18 cellular contexts compared by ENCODE assay signal in genomic region chr6:32371204-32371603, GRCh38. TPM values are rescaled to one million over a fixed set of nuclear protein-coding genes. Genes with fewer than 3 reads are reported as not detected.
"Had no signal": no experiment of that assay in that cellular context is flagged by ENCODE, and none has a peak within 500 bp of the region (broad histone marks: within the 10 kb centered on the region; RNA-seq: fewer than 3 reads in every experiment).

No MANE protein-coding gene starts in this region.

- DNase-seq: activated gamma-delta T cell; activated naive CD8-positive, alpha-beta T cell treated with anti-CD3 and anti-CD28 coated beads for 36 hours; activated T-cell treated with anti-CD3 and anti-CD28 coated beads, Interleukin-2, amount 50 U/mL, for 24 hours; caudate nucleus; cortex of kidney; effector memory CD8-positive, alpha-beta T cell; hypothalamus; left cardiac atrium; mucosa of descending colon; naive thymus-derived CD8-positive, alpha-beta T cell; posterior cingulate gyrus; right cardiac atrium; small intestine; T-helper 2 cell; tibial artery had no signal

- H3K4me3 Mint-ChIP-seq: activated naive CD8-positive, alpha-beta T cell treated with anti-CD3 and anti-CD28 coated beads for 36 hours; activated T-cell treated with anti-CD3 and anti-CD28 coated beads, Interleukin-2, amount 50 U/mL, for 24 hours; effector memory CD8-positive, alpha-beta T cell; naive thymus-derived CD8-positive, alpha-beta T cell had no signal

- H3K9me3 Mint-ChIP-seq: activated naive CD8-positive, alpha-beta T cell treated with anti-CD3 and anti-CD28 coated beads for 36 hours; activated T-cell treated with anti-CD3 and anti-CD28 coated beads, Interleukin-2, amount 50 U/mL, for 24 hours; effector memory CD8-positive, alpha-beta T cell; naive thymus-derived CD8-positive, alpha-beta T cell had no signal

- H3K36me3 Mint-ChIP-seq: activated naive CD8-positive, alpha-beta T cell treated with anti-CD3 and anti-CD28 coated beads for 36 hours had no signal

- H3K4me1 Mint-ChIP-seq: activated naive CD8-positive, alpha-beta T cell treated with anti-CD3 and anti-CD28 coated beads for 36 hours had no signal

- H3K4me3 ChIP-seq: lung, mucosa of descending colon, tibial artery, vagina had no signal

- H3K27ac Mint-ChIP-seq: activated naive CD8-positive, alpha-beta T cell treated with anti-CD3 and anti-CD28 coated beads for 36 hours; activated T-cell treated with anti-CD3 and anti-CD28 coated beads, Interleukin-2, amount 50 U/mL, for 24 hours; effector memory CD8-positive, alpha-beta T cell; naive thymus-derived CD8-positive, alpha-beta T cell had no signal

RNA-seq across cellular contexts. Expression of gene TSBP1, which starts 0.5 kb away (rescaled TPM):
- total RNA-seq: activated naive CD8-positive, alpha-beta T cell treated with anti-CD3 and anti-CD28 coated beads for 36 hours; epithelial cell of proximal tubule; left cardiac atrium; lung; mucosa of descending colon; naive thymus-derived CD8-positive, alpha-beta T cell; right cardiac atrium; vagina had no signal
- polyA plus RNA-seq: lung; naive thymus-derived CD8-positive, alpha-beta T cell; right cardiac atrium; small intestine had no signal

RNA-seq across cellular contexts. Expression of gene BTNL2, which starts 35.8 kb away (rescaled TPM):
- total RNA-seq: activated naive CD8-positive, alpha-beta T cell treated with anti-CD3 and anti-CD28 coated beads for 36 hours; left cardiac atrium; lung; mucosa of descending colon; naive thymus-derived CD8-positive, alpha-beta T cell; right cardiac atrium; vagina had no signal
- polyA plus RNA-seq: lung; naive thymus-derived CD8-positive, alpha-beta T cell; right cardiac atrium had no signal
